In genomic region chr15:50181983-50182232, GRCh38 we compare ENCODE assay signal across 1 cellular context.
TF ChIP-seq lines count a peak whose summit lies in the region.

SLC27A2 (plus strand) TSS chr15:50182196; CDS start chr15:50182428, 232 bp downstream.

TF ChIP-seq in HepG2, 621 proteins besides CTCF, POLR2A, EP300 and RAD21 (continued from another document and continues in another):
- TF ChIP-seq KIAA2018 (CRISPR knock-in tag; IDR thresholded peaks at IDR 0.05; ENCODE audit: borderline replicate concordance) (no peak), HDAC2 (CRISPR knock-in tag; IDR thresholded peaks at IDR 0.05) (no peak), ARID4A (CRISPR knock-in tag; IDR thresholded peaks at IDR 0.05; ENCODE audit: borderline replicate concordance) (peak; percentile 26; the same call in 1 of the 2 replicates), NFE2 (CRISPR knock-in tag; IDR thresholded peaks at IDR 0.05) (no peak), EED (CRISPR knock-in tag; IDR thresholded peaks at IDR 0.05) (0 out of 2 replicates have a peak, but pooled peaks have one; percentile 10), AGO2 (optimal IDR thresholded peaks at IDR 0.05; ENCODE audit: low read depth, low read length) (no peak), NFIC (IDR thresholded peaks at IDR 0.05; ENCODE audit: low read length) (no peak), SP2 (CRISPR knock-in tag; IDR thresholded peaks at IDR 0.05) (peak; percentile 40; the same call in 1 of the 2 replicates), ZNF260 (CRISPR knock-in tag; IDR thresholded peaks at IDR 0.05; ENCODE audit: borderline replicate concordance, low read depth) (no peak), MYNN (CRISPR knock-in tag; IDR thresholded peaks at IDR 0.05; ENCODE audit: low read depth) (no peak), ZNF782 (CRISPR knock-in tag; IDR thresholded peaks at IDR 0.05; ENCODE audit: borderline replicate concordance) (no peak), ZNF180 (CRISPR knock-in tag; IDR thresholded peaks at IDR 0.05; ENCODE audit: borderline replicate concordance, low read depth) (no peak), NCOA2 (CRISPR knock-in tag; IDR thresholded peaks at IDR 0.05) (no peak), ZSCAN31 (CRISPR knock-in tag; IDR thresholded peaks at IDR 0.05; ENCODE audit: low read depth) (peak; percentile 63; the same call in 1 of the 2 replicates), CENPT (CRISPR knock-in tag; IDR thresholded peaks at IDR 0.05; ENCODE audit: low read depth) (no peak; the same call in 1 of the 2 replicates), TBL1XR1 (IDR thresholded peaks at IDR 0.05; ENCODE audit: borderline replicate concordance, low read length, partially characterized antibody) (no peak), HOXA9 (CRISPR knock-in tag; IDR thresholded peaks at IDR 0.05; ENCODE audit: borderline replicate concordance) (no peak)
- TF ChIP-seq, protein P1, sequence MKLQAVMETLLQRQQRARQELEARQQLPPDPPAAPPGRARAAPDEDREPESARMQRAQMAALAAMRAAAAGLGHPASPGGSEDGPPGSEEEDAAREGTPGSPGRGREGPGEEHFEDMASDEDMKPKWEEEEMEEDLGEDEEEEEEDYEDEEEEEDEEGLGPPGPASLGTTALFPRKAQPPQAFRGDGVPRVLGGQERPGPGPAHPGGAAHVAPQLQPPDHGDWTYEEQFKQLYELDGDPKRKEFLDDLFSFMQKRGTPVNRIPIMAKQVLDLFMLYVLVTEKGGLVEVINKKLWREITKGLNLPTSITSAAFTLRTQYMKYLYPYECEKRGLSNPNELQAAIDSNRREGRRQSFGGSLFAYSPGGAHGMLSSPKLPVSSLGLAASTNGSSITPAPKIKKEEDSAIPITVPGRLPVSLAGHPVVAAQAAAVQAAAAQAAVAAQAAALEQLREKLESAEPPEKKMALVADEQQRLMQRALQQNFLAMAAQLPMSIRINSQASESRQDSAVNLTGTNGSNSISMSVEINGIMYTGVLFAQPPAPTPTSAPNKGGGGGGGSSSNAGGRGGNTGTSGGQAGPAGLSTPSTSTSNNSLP (IDR thresholded peaks at IDR 0.05; ENCODE audit: low read depth, low read length) = no peak
- TF ChIP-seq, protein P2, sequence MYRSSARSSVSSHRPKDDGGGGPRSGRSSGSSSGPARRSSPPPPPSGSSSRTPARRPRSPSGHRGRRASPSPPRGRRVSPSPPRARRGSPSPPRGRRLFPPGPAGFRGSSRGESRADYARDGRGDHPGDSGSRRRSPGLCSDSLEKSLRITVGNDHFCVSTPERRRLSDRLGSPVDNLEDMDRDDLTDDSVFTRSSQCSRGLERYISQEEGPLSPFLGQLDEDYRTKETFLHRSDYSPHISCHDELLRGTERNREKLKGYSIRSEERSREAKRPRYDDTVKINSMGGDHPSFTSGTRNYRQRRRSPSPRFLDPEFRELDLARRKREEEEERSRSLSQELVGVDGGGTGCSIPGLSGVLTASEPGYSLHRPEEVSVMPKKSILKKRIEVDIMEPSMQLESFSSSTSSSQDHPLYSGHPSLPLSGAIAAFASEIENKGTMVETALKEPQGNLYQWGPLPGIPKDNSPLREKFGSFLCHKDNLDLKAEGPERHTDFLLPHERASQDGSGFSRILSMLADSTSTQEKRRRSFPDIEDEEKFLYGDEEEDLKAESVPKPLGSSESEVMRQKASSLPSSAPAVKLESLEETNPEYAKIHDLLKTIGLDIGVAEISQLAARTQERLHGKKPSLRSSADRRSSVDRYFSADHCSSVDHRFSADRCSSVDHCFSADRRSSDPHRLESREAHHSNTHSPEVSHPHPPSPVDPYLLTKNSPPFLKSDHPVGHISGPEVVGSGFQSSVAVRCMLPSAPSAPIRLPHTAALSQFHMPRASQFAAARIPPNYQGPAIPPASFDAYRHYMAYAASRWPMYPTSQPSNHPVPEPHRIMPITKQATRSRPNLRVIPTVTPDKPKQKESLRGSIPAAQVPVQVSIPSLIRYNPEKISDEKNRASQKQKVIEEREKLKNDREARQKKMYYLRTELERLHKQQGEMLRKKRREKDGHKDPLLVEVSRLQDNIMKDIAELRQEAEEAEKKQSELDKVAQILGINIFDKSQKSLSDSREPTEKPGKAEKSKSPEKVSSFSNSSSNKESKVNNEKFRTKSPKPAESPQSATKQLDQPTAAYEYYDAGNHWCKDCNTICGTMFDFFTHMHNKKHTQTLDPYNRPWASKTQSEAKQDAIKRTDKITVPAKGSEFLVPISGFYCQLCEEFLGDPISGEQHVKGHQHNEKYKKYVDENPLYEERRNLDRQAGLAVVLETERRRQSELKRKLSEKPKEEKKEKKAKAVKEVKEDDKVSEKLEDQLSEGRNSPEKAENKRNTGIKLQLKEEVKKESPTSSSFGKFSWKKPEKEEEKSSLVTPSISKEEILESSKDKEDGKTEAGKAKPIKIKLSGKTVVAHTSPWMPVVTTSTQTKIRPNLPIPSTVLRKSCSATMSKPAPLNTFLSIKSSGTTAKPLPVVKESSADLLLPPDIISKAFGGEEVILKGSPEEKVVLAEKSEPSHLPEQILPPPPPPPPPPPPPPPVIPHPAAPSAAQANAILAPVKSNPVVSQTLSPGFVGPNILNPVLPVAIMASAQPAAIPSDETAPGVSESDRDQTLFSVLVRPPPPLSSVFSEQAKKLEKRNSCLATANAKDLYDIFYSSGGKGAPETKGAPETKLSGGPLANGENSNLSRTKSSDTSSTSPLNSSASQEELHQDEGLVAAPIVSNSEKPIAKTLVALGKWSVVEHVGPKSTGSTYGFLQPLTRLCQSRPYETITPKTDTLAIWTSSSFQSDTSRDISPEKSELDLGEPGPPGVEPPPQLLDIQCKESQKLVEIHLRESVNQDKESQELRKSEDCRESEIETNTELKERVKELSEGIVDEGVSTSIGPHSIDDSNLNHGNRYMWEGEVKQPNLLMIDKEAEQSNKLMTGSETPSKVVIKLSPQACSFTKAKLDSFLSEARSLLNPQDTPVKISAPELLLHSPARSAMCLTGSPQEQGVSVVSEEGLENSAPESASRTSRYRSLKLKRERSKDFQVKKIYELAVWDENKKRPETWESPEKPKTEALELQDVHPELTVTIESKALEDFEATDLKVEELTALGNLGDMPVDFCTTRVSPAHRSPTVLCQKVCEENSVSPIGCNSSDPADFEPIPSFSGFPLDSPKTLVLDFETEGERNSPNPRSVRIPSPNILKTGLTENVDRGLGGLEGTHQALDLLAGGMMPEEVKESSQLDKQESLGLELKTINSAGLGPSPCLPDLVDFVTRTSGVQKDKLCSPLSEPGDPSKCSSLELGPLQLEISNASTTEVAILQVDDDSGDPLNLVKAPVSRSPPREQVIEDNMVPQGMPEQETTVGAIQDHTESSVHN (CRISPR knock-in tag; IDR thresholded peaks at IDR 0.05) = no peak
- TF ChIP-seq, protein P3, sequence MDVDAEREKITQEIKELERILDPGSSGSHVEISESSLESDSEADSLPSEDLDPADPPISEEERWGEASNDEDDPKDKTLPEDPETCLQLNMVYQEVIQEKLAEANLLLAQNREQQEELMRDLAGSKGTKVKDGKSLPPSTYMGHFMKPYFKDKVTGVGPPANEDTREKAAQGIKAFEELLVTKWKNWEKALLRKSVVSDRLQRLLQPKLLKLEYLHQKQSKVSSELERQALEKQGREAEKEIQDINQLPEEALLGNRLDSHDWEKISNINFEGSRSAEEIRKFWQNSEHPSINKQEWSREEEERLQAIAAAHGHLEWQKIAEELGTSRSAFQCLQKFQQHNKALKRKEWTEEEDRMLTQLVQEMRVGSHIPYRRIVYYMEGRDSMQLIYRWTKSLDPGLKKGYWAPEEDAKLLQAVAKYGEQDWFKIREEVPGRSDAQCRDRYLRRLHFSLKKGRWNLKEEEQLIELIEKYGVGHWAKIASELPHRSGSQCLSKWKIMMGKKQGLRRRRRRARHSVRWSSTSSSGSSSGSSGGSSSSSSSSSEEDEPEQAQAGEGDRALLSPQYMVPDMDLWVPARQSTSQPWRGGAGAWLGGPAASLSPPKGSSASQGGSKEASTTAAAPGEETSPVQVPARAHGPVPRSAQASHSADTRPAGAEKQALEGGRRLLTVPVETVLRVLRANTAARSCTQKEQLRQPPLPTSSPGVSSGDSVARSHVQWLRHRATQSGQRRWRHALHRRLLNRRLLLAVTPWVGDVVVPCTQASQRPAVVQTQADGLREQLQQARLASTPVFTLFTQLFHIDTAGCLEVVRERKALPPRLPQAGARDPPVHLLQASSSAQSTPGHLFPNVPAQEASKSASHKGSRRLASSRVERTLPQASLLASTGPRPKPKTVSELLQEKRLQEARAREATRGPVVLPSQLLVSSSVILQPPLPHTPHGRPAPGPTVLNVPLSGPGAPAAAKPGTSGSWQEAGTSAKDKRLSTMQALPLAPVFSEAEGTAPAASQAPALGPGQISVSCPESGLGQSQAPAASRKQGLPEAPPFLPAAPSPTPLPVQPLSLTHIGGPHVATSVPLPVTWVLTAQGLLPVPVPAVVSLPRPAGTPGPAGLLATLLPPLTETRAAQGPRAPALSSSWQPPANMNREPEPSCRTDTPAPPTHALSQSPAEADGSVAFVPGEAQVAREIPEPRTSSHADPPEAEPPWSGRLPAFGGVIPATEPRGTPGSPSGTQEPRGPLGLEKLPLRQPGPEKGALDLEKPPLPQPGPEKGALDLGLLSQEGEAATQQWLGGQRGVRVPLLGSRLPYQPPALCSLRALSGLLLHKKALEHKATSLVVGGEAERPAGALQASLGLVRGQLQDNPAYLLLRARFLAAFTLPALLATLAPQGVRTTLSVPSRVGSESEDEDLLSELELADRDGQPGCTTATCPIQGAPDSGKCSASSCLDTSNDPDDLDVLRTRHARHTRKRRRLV (CRISPR knock-in tag; IDR thresholded peaks at IDR 0.05) = no peak
- TF ChIP-seq, protein P4, sequence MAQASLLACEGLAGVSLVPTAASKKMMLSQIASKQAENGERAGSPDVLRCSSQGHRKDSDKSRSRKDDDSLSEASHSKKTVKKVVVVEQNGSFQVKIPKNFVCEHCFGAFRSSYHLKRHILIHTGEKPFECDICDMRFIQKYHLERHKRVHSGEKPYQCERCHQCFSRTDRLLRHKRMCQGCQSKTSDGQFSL (CRISPR knock-in tag; IDR thresholded peaks at IDR 0.05) = 0 out of 2 replicates have a peak, but pooled peaks have one; percentile 34
